In the genomic region with DNA sequence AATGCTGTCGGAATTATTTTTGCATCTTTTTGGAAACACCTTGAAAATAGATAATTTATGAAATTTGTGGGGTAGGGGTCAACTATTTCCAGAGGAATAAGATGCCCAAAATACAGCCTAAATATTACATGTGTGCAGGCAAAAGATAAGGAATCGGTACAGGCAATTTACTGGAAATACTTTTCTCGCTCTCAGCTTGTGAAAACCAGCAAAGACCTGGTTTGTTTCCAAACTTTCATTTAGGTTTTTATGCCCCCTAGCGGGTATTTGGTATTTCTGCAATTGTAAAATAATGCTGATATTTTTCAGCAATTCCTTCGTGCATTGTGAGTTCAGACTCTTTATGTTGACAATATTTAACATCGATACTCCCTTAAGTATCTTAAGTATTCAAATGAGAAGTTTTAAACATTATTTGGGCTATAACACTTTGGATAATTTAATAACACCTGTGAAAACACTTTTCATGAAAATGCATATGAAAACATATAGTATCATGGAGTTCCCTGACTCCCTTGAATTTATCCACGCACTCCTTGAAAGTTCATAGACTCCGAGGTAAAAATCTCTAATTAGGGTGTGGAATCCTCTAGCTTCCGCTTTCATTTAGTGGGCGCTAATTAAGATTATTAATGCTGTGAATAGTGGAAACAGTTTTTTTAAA, we compare ENCODE assay signal across 8 cellular contexts.
DNase-seq lines count a peak whose midpoint lies in the region; ATAC-seq and TF ChIP-seq lines count a peak whose summit lies in the region.

No MANE protein-coding gene starts in this region.

- H3K27me3 ChIP-seq in left ventricle myocardium inferior (ENCODE audit: low read depth) = no peaks in the 10 kb centered on the region
- peaks cover 5% of the 10 kb centered on the region for H3K27me3 ChIP-seq in adrenal gland

- no peaks in the 10 kb centered on the region for H3K36me3 ChIP-seq in left ventricle myocardium inferior
- no peaks in the 10 kb centered on the region for H3K36me3 ChIP-seq in adrenal gland (replicated peaks in 1 of 2)

- H3K4me3 ChIP-seq in left ventricle myocardium inferior = peak overlapping the region; percentile 26
- H3K4me3 ChIP-seq in adrenal gland = no peak overlapping the region

- intact Hi-C loops in left ventricle myocardium inferior (cut with micrococcal nuclease) = no loop called here
- intact Hi-C loops in Right ventricle myocardium superior (cut with DNase I) = no loop called here
- intact Hi-C loops in adrenal gland (cut with DNase I) = no loop called here

- no peak for DNase-seq in left ventricle myocardium inferior
- DNase-seq in Right ventricle myocardium superior = no peak
- DNase-seq in NCI-H2081 treated with DMSO at 0.1 percent for 48 hours (lab: John Stamatoyannopoulos, UW) = peak; percentile 28
- DNase-seq in adrenal gland = no peak
- DNase-seq in kidney glomerular epithelial cell (lab: John Stamatoyannopoulos, UW) = peak; percentile 29
- DNase-seq in HuH-7.5 (ENCODE audit: low spot score) = no peak
- no peak for DNase-seq in activated effector memory CD4-positive, alpha-beta T cell treated with anti-CD3 and anti-CD28 coated beads, Interleukin-2, amount 50 U/mL, for 16 hours

- 30 to 33% (median 31%) methylated on average over 10 of the region's 10 CpGs for WGBS in adrenal gland, 4 donors

- peak; percentile 72 for TF ChIP-seq CTCF in left ventricle myocardium inferior (IDR thresholded peaks at IDR 0.05; ENCODE audit: borderline replicate concordance)
- peak; percentile 30 to 64 (median 44) for TF ChIP-seq CTCF in adrenal gland (IDR thresholded peaks at IDR 0.05)

- H3K9me3 ChIP-seq in left ventricle myocardium inferior (replicated peaks) (no peaks in the 10 kb centered on the region), adrenal gland (replicated peaks in 1 of 3) (no peaks in the 10 kb centered on the region)

- TF ChIP-seq POLR2A in adrenal gland (IDR thresholded peaks at IDR 0.05) = no peak

- H3K27ac ChIP-seq in left ventricle myocardium inferior (replicated peaks) (no peak overlapping the region), adrenal gland (no peak overlapping the region)

- no peak for ATAC-seq in Right ventricle myocardium superior (ENCODE audit: poor library complexity)
- ATAC-seq in GM18868 (IDR thresholded peaks at IDR 0.05; ENCODE audit: unreplicated experiment) = no peak

- no peaks in the 10 kb centered on the region for H3K4me1 ChIP-seq in left ventricle myocardium inferior
- no peaks in the 10 kb centered on the region for H3K4me1 ChIP-seq in adrenal gland (replicated peaks in 1 of 2)

Comparison
In these comparisons a context has a peak if more than half of its experiments do, and no peak if none do; other contexts are left out.
1. DNase-seq: peak in NCI-H2081 treated with DMSO at 0.1 percent for 48 hours (single experiment) and kidney glomerular epithelial cell (single experiment); none in left ventricle myocardium inferior (single experiment), Right ventricle myocardium superior (single experiment), adrenal gland (0 of 7), HuH-7.5 (single experiment) and activated effector memory CD4-positive, alpha-beta T cell treated with anti-CD3 and anti-CD28 coated beads, Interleukin-2, amount 50 U/mL, for 16 hours (single experiment).